In the genomic region with DNA sequence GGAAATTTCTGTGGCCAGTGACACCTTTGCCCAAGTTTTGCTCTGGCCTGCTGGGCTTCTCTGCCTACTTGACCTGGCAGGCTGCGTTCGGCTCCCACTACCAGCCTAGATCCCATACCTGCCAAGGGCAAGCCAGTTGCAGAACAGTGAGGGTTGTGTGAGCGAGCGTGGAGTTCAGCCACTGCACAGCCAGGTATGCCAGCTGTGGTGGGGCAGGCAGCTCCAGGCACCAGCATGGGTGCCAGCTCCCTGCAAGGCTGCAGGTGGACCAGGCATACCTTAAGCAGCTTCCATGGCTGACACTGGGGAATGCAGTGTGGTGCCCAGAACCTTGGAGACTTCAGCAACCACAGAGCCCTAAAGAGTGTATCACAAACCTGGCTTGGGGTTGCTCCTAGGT, we compare ENCODE assay signal across 1 cellular context.
TF ChIP-seq lines count a peak whose summit lies in the region.

No MANE protein-coding gene starts in this region.

TF ChIP-seq in IMR-90, 13 proteins besides CTCF, POLR2A, EP300 and RAD21:
- TF ChIP-seq, protein P1, sequence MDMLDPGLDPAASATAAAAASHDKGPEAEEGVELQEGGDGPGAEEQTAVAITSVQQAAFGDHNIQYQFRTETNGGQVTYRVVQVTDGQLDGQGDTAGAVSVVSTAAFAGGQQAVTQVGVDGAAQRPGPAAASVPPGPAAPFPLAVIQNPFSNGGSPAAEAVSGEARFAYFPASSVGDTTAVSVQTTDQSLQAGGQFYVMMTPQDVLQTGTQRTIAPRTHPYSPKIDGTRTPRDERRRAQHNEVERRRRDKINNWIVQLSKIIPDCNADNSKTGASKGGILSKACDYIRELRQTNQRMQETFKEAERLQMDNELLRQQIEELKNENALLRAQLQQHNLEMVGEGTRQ (IDR thresholded peaks at IDR 0.05; ENCODE audit: low read depth, low read length): no peak
- TF ChIP-seq NFE2L2 (IDR thresholded peaks at IDR 0.05; ENCODE audit: low read depth, low read length): no peak
- no peak for TF ChIP-seq RFX5 (IDR thresholded peaks at IDR 0.05; ENCODE audit: low read depth, low read length)
- no peak for TF ChIP-seq RCOR1 (IDR thresholded peaks at IDR 0.05; ENCODE audit: insufficient replicate concordance, low read length)
- TF ChIP-seq CEBPB (IDR thresholded peaks at IDR 0.05; ENCODE audit: low read depth, low read length): no peak
- TF ChIP-seq, protein P2, sequence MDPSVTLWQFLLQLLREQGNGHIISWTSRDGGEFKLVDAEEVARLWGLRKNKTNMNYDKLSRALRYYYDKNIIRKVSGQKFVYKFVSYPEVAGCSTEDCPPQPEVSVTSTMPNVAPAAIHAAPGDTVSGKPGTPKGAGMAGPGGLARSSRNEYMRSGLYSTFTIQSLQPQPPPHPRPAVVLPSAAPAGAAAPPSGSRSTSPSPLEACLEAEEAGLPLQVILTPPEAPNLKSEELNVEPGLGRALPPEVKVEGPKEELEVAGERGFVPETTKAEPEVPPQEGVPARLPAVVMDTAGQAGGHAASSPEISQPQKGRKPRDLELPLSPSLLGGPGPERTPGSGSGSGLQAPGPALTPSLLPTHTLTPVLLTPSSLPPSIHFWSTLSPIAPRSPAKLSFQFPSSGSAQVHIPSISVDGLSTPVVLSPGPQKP (IDR thresholded peaks at IDR 0.05; ENCODE audit: borderline replicate concordance, low read depth, low read length): no peak
- TF ChIP-seq BHLHE40 (IDR thresholded peaks at IDR 0.05; ENCODE audit: low read depth, low read length): no peak
- no peak for TF ChIP-seq SMC3 (IDR thresholded peaks at IDR 0.05; ENCODE audit: low read depth, low read length)
- TF ChIP-seq MXI1 (IDR thresholded peaks at IDR 0.05; ENCODE audit: borderline replicate concordance, low read depth, low read length): no peak
- no peak for TF ChIP-seq CHD1 (IDR thresholded peaks at IDR 0.05; ENCODE audit: low read depth, low read length)
- no peak for TF ChIP-seq FOS (IDR thresholded peaks at IDR 0.05; ENCODE audit: low read depth, low read length)
- TF ChIP-seq MAFK (IDR thresholded peaks at IDR 0.05; ENCODE audit: low read depth, low read length): no peak
